ENCODE assay signal across 1 cellular context in genomic region chr19:39403331-39404312, GRCh38.
TF ChIP-seq lines count a peak whose summit lies in the region.

No MANE protein-coding gene starts in this region.

TF ChIP-seq in K562, 482 proteins besides CTCF, POLR2A, EP300 and RAD21 (continued from another document and continues in another):
- TF ChIP-seq PRDM10 (IDR thresholded peaks at IDR 0.05; ENCODE audit: partially characterized antibody): peak; percentile 98
- no peak for TF ChIP-seq ESRRA (IDR thresholded peaks at IDR 0.05; ENCODE audit: borderline replicate concordance, low read depth)
- TF ChIP-seq ETV1 (tag; conservative IDR thresholded peaks at IDR 0.05; ENCODE audit: low read depth): 0 out of 2 replicates have a peak, but pooled peaks have one; percentile 25
- peak; percentile 92 for TF ChIP-seq C11orf30 (IDR thresholded peaks at IDR 0.05; ENCODE audit: low read depth)
- TF ChIP-seq ZNF263 (CRISPR knock-in tag; IDR thresholded peaks at IDR 0.05; ENCODE audit: borderline replicate concordance): peak; percentile 76; the same call in 1 of the 2 replicates
- peak; percentile 56; the same call in 1 of the 2 replicates for TF ChIP-seq ELF1 (tag; IDR thresholded peaks at IDR 0.05)
- peak; percentile 76 for TF ChIP-seq POLR2G (IDR thresholded peaks at IDR 0.05; ENCODE audit: low read depth, low read length)
- TF ChIP-seq MTA1 (IDR thresholded peaks at IDR 0.05; ENCODE audit: borderline replicate concordance): no peak
- TF ChIP-seq MYNN (IDR thresholded peaks at IDR 0.05): 0 out of 2 replicates have a peak, but pooled peaks have one; percentile 68
- no peak for TF ChIP-seq MYNN (CRISPR knock-in tag; IDR thresholded peaks at IDR 0.05)
- TF ChIP-seq NEUROD1 (IDR thresholded peaks at IDR 0.05; ENCODE audit: borderline replicate concordance, low read depth, low read length, partially characterized antibody): peak; percentile 66
- peak; percentile 44; the same call in 1 of the 2 replicates for TF ChIP-seq CTBP1 (IDR thresholded peaks at IDR 0.05; ENCODE audit: borderline replicate concordance)
- no peak for TF ChIP-seq ZNF551 (CRISPR knock-in tag; IDR thresholded peaks at IDR 0.05)
- TF ChIP-seq NFE2 (IDR thresholded peaks at IDR 0.05; ENCODE audit: low read depth): peak; percentile 88
- TF ChIP-seq MBD1 (CRISPR knock-in tag; IDR thresholded peaks at IDR 0.05): no peak
- peak; percentile 83 for TF ChIP-seq ATF7 (IDR thresholded peaks at IDR 0.05)
- TF ChIP-seq ZNF696 (CRISPR knock-in tag; conservative IDR thresholded peaks at IDR 0.05): no peak
- peak; percentile 74; the same call in 1 of the 2 replicates for TF ChIP-seq SMAD4 (CRISPR knock-in tag; conservative IDR thresholded peaks at IDR 0.05)
- peak; percentile 94 to 95 for TF ChIP-seq MAZ (CRISPR knock-in tag; conservative IDR thresholded peaks at IDR 0.05 in 1 of 2, IDR thresholded peaks at IDR 0.05 in 1 of 2)
- no peak for TF ChIP-seq PHF20 (IDR thresholded peaks at IDR 0.05; ENCODE audit: partially characterized antibody)
- TF ChIP-seq MBD2 (IDR thresholded peaks at IDR 0.05; ENCODE audit: borderline replicate concordance, low read depth): peak; percentile 61; the same call in 1 of the 2 replicates
- TF ChIP-seq KDM5B (IDR thresholded peaks at IDR 0.05; ENCODE audit: insufficient replicate concordance, low read depth, low read length): peak; percentile 32
- TF ChIP-seq E2F1 (CRISPR knock-in tag; IDR thresholded peaks at IDR 0.05): peak; percentile 54; the same call in 1 of the 2 replicates
- TF ChIP-seq KDM1A (IDR thresholded peaks at IDR 0.05): peak; percentile 40 to 51; a peak in 2 of 4 replicates
- TF ChIP-seq TSC22D4 (tag; IDR thresholded peaks at IDR 0.05): no peak
- peak; percentile 49 for TF ChIP-seq HDAC3 (IDR thresholded peaks at IDR 0.05; ENCODE audit: borderline replicate concordance, partially characterized antibody)
- peak; percentile 69; the same call in 1 of the 2 replicates for TF ChIP-seq MAFK (IDR thresholded peaks at IDR 0.05; ENCODE audit: low read length)
- TF ChIP-seq BHLHE40 (IDR thresholded peaks at IDR 0.05; ENCODE audit: low read length): peak; percentile 100
- peak in 1 of 2 experiments; percentile 85; a peak in 1 of 4 replicates for TF ChIP-seq ZNF318 (IDR thresholded peaks at IDR 0.05; ENCODE audit: borderline replicate concordance in 1 of 2, low read depth in 1 of 2)
- TF ChIP-seq CREB3L1 (IDR thresholded peaks at IDR 0.05; ENCODE audit: borderline replicate concordance, low read depth): no peak
- TF ChIP-seq HDAC2 (IDR thresholded peaks at IDR 0.05): peak; percentile 41; the same call in 1 of the 2 replicates
- peak; percentile 75 for TF ChIP-seq NCOR1 (IDR thresholded peaks at IDR 0.05)
- peak; percentile 22 for TF ChIP-seq POLR2B (IDR thresholded peaks at IDR 0.05; ENCODE audit: low read depth, partially characterized antibody)
- TF ChIP-seq ZNF280A (IDR thresholded peaks at IDR 0.05; ENCODE audit: low read depth, partially characterized antibody): no peak
- TF ChIP-seq PHB2 (IDR thresholded peaks at IDR 0.05; ENCODE audit: low read depth): no peak
- peak; percentile 83 for TF ChIP-seq JUN (IDR thresholded peaks at IDR 0.05; ENCODE audit: borderline replicate concordance, low read depth, low read length)
- TF ChIP-seq JUN (CRISPR knock-in tag; IDR thresholded peaks at IDR 0.05; ENCODE audit: borderline replicate concordance): no peak
- TF ChIP-seq PTRF (tag; IDR thresholded peaks at IDR 0.05): no peak
